In the genomic region with DNA sequence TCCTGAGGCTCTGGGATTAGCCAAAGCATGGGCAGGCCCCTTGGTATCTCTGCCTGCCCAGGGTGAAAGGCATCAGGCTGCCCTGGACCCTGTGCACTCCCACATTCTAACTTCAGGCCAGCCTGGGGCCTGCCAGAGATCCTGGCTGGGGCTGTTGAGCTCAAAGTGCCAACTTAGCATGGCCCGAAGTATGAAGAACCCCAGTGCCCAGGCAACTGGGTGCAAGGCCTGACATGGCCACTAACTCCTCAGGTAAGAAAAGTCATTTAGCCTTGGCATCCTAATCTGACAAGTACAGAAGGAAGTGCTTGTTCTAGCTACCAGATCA, we compare ENCODE assay signal across 10 cellular contexts. TPM values are rescaled to one million over a fixed set of nuclear protein-coding genes. Genes with fewer than 3 reads are reported as not detected.
DNase-seq lines count a peak whose midpoint lies in the region; ATAC-seq and TF ChIP-seq lines count a peak whose summit lies in the region.
"Had no signal": no experiment of that assay in that cellular context is flagged by ENCODE, and none has a peak within 500 bp of the region (broad histone marks: within the 10 kb centered on the region; RNA-seq: fewer than 3 reads in every experiment).

No MANE protein-coding gene starts in this region.

- H3K4me3 Mint-ChIP-seq in activated naive CD4-positive, alpha-beta T cell treated with anti-CD3 and anti-CD28 coated beads, Interleukin-2, amount 50 U/mL, for 24 hours, result no peak overlapping the region
- H3K4me3 Mint-ChIP-seq in natural killer cell, result peak overlapping the region; percentile 31
- no peak overlapping the region for H3K4me3 Mint-ChIP-seq in type B pancreatic cell

- peaks cover 100% of the 10 kb centered on the region for H3K4me1 Mint-ChIP-seq in activated naive CD4-positive, alpha-beta T cell treated with anti-CD3 and anti-CD28 coated beads, Interleukin-2, amount 50 U/mL, for 24 hours
- H3K4me1 Mint-ChIP-seq in natural killer cell (peaks cover 99 to 100% of the 10 kb centered on the region in 2 donors), type B pancreatic cell (ENCODE audit: unreplicated experiment) (peaks cover 21% of the 10 kb centered on the region)

- no peaks in the 10 kb centered on the region for H3K9me3 ChIP-seq in duodenal mucosa (ENCODE audit: control insufficient read depth in 1 of 2, low read length in 2 of 2)
- H3K9me3 ChIP-seq: SJCRH30 had no signal

- H3K4me3 ChIP-seq in duodenal mucosa (ENCODE audit: low read depth in 1 of 2, low read length in 2 of 2), result no peak overlapping the region
- H3K4me3 ChIP-seq: SJCRH30 had no signal

- H3K9ac ChIP-seq in duodenal mucosa (ENCODE audit: low read depth in 1 of 2, low read length in 2 of 2), result no peak overlapping the region

- peaks cover 4% of the 10 kb centered on the region for H3K36me3 Mint-ChIP-seq in activated naive CD4-positive, alpha-beta T cell treated with anti-CD3 and anti-CD28 coated beads, Interleukin-2, amount 50 U/mL, for 24 hours
- H3K36me3 Mint-ChIP-seq in natural killer cell, result no peaks in the 10 kb centered on the region
- peaks cover 14% of the 10 kb centered on the region for H3K36me3 Mint-ChIP-seq in type B pancreatic cell

- H3K27ac Mint-ChIP-seq in activated naive CD4-positive, alpha-beta T cell treated with anti-CD3 and anti-CD28 coated beads, Interleukin-2, amount 50 U/mL, for 24 hours, result peak overlapping the region; percentile 86
- H3K27ac Mint-ChIP-seq in natural killer cell (peak overlapping the region; percentile 89 to 95), type B pancreatic cell (peak overlapping the region; percentile 23)

- no peak for DNase-seq in activated naive CD4-positive, alpha-beta T cell (lab: John Stamatoyannopoulos, UW)
- DNase-seq in natural killer cell (no peak), type B pancreatic cell (ENCODE audit: extremely low spot score, unreplicated experiment) (no peak), NCI-H524 (lab: John Stamatoyannopoulos, UW) (no peak)
- DNase-seq: NCI-H2171 treated with DMSO at 0.1 percent for 48 hours, SJCRH30 had no signal

- no peaks in the 10 kb centered on the region for H3K27me3 Mint-ChIP-seq in activated naive CD4-positive, alpha-beta T cell treated with anti-CD3 and anti-CD28 coated beads, Interleukin-2, amount 50 U/mL, for 24 hours
- H3K27me3 Mint-ChIP-seq in natural killer cell (ENCODE audit: low read depth in 2 of 2), result no peaks in the 10 kb centered on the region
- H3K27me3 Mint-ChIP-seq in type B pancreatic cell, result no peaks in the 10 kb centered on the region

- no peaks in the 10 kb centered on the region for H3K9me3 Mint-ChIP-seq in activated naive CD4-positive, alpha-beta T cell treated with anti-CD3 and anti-CD28 coated beads, Interleukin-2, amount 50 U/mL, for 24 hours
- H3K9me3 Mint-ChIP-seq in natural killer cell (no peaks in the 10 kb centered on the region), type B pancreatic cell (no peaks in the 10 kb centered on the region)

- peak overlapping the region; percentile 74 for H3K27ac ChIP-seq in duodenal mucosa (ENCODE audit: low read depth, low read length)
- H3K27ac ChIP-seq: SJCRH30 had no signal

- H3K36me3 ChIP-seq in duodenal mucosa (ENCODE audit: control insufficient read depth in 1 of 2, insufficient read depth in 2 of 2, low read length in 2 of 2), result peaks cover 22 to 74% of the 10 kb centered on the region in 2 donors
- H3K36me3 ChIP-seq: SJCRH30 had no signal

- no peaks in the 10 kb centered on the region for H3K27me3 ChIP-seq in duodenal mucosa (ENCODE audit: control insufficient read depth in 1 of 2, insufficient read depth in 2 of 2, low read length in 2 of 2)
- H3K27me3 ChIP-seq: SJCRH30 had no signal

- ATAC-seq in natural killer cell (no peak), GM18909 (IDR thresholded peaks at IDR 0.05; ENCODE audit: poor library complexity, unreplicated experiment) (no peak), HG02852 (IDR thresholded peaks at IDR 0.05; ENCODE audit: unreplicated experiment) (no peak)

- intact Hi-C loops in natural killer cell (cut with micrococcal nuclease), result no loop called here

- no peak for TF ChIP-seq CTCF in natural killer cell (IDR thresholded peaks at IDR 0.05)
- TF ChIP-seq CTCF in type B pancreatic cell (conservative IDR thresholded peaks at IDR 0.05), result no peak

- H3K4me1 ChIP-seq in duodenal mucosa (ENCODE audit: control insufficient read depth in 1 of 2, insufficient read depth in 2 of 2, low read length in 2 of 2), result peaks cover 78 to 89% of the 10 kb centered on the region in 2 donors
- H3K4me1 ChIP-seq: SJCRH30 had no signal

RNA-seq across cellular contexts. Expression of a gene that starts 43.2 kb away (rescaled TPM):
- 100 to 1,000 TPM in 2 of 3 donors, 10 to 100 TPM in 1; 77.4 to 172 (median 121) TPM for total RNA-seq in natural killer cell
- total RNA-seq in type B pancreatic cell (ENCODE audit: low replicate concordance), result 25.9 and 35.9 TPM in 2 replicates

Comparison
In these comparisons a context has a peak if more than half of its experiments do, and no peak if none do; other contexts are left out.
1. H3K27ac Mint-ChIP-seq: peak in every context shown above with its lines; median percentile 92 in natural killer cell; 86 in activated naive CD4-positive, alpha-beta T cell treated with anti-CD3 and anti-CD28 coated beads, Interleukin-2, amount 50 U/mL, for 24 hours; 23 in type B pancreatic cell.